8 cellular contexts compared by ENCODE assay signal in genomic region chr1:8660455-8660854, GRCh38.
DNase-seq lines count a peak whose midpoint lies in the region; ATAC-seq and TF ChIP-seq lines count a peak whose summit lies in the region.
"Had no signal": no experiment of that assay in that cellular context is flagged by ENCODE, and none has a peak within 500 bp of the region (broad histone marks: within the 10 kb centered on the region; RNA-seq: fewer than 3 reads in every experiment).

No MANE protein-coding gene starts in this region.

- TF ChIP-seq EP300 in upper lobe of left lung (IDR thresholded peaks at IDR 0.05) = no peak

- H3K36me3 ChIP-seq in mammary epithelial cell (ENCODE audit: insufficient read depth, low read length) (no peaks in the 10 kb centered on the region), right lobe of liver (no peaks in the 10 kb centered on the region), upper lobe of left lung (peaks cover 0 to 3% (median 0%) of the 10 kb centered on the region in 4 donors)

- no peak overlapping the region for H3K4me3 ChIP-seq in mammary epithelial cell (replicated peaks in 1 of 3; ENCODE audit: insufficient read depth in 1 of 3, low read depth in 2 of 3, low read length in 3 of 3)
- H3K4me3 ChIP-seq in right lobe of liver = no peak overlapping the region
- no peak overlapping the region for H3K4me3 ChIP-seq in upper lobe of left lung

- BruUV-seq in mammary epithelial cell (replicated peaks; lab: Mats Ljungman, UMichigan) = no TSS peak

- H3K9me3 ChIP-seq in mammary epithelial cell (replicated peaks; ENCODE audit: insufficient read depth, low read length) (no peaks in the 10 kb centered on the region), right lobe of liver (no peaks in the 10 kb centered on the region), upper lobe of left lung (no peaks in the 10 kb centered on the region)

- H3K4me2 ChIP-seq in mammary epithelial cell (ENCODE audit: insufficient read depth, low read depth, low read length) = peak overlapping the region; percentile 63

- peak; percentile 10 to 56 (median 32) for ATAC-seq in right lobe of liver
- ATAC-seq in upper lobe of left lung (ENCODE audit: low FRiP score in 2 of 2) = peak in 1 of 2 donors; percentile 85

- H4K20me1 ChIP-seq in mammary epithelial cell (ENCODE audit: insufficient read depth, low read length) = no peaks in the 10 kb centered on the region

- in situ Hi-C loops in mammary epithelial cell (cut with MboI; ENCODE audit: low sequenced_read_pairs in 2 of 2) = loop anchor here (5.0 to 25.0 kb wide), 2 partner anchors 98 kb away; no protein-coding TSS in a partner anchor

- H3K9ac ChIP-seq in mammary epithelial cell (ENCODE audit: insufficient read depth, low read length) = no peak overlapping the region

- dilution Hi-C loops in mammary epithelial cell (cut with HindIII; ENCODE audit: low sequenced_read_pairs) = no loop called here

- peaks cover 52% of the 10 kb centered on the region for H3K79me2 ChIP-seq in mammary epithelial cell (ENCODE audit: insufficient read depth, low read length)

- H3K27me3 ChIP-seq in mammary epithelial cell (ENCODE audit: insufficient read depth, low read length) = no peaks in the 10 kb centered on the region
- H3K27me3 ChIP-seq in right lobe of liver = no peaks in the 10 kb centered on the region
- no peaks in the 10 kb centered on the region for H3K27me3 ChIP-seq in upper lobe of left lung

- TF ChIP-seq CTCF in mammary epithelial cell (conservative IDR thresholded peaks at IDR 0.05 in 1 of 2, IDR thresholded peaks at IDR 0.05 in 1 of 2; ENCODE audit: extremely low read depth in 1 of 2, insufficient read depth in 1 of 2, low read depth in 1 of 2, low read length in 2 of 2) (no peak), right lobe of liver (IDR thresholded peaks at IDR 0.05) (no peak), upper lobe of left lung (IDR thresholded peaks at IDR 0.05) (no peak)

- DNase-seq in LHCN-M2 (ENCODE audit: low read depth) (peak; percentile 98), mammary epithelial cell (peak; percentile 77), right lobe of liver (no peak), upper lobe of left lung (peak in 1 of 2 donors; percentile 28), SIG-M5 treated with dmso at 0.1 percent for 504 hours (lab: John Stamatoyannopoulos, UW; ENCODE audit: unreplicated experiment) (no peak), activated gamma-delta T cell treated with Interleukin-2 at 50 U/mL for 16 hours (no peak)
- DNase-seq in stimulated activated CD4-positive, alpha-beta T cell treated with anti-CD3 and anti-CD28 coated beads, Interleukin-2, amount 100 ng/mL, for 24 hours = no peak
- DNase-seq: NCI-H2081 treated with DMSO at 0.1 percent for 48 hours had no signal

- no peak overlapping the region for H2AFZ ChIP-seq in mammary epithelial cell (ENCODE audit: low read depth, low read length)

- peaks cover 29% of the 10 kb centered on the region for H3K4me1 ChIP-seq in mammary epithelial cell (ENCODE audit: insufficient read depth, low read length)
- H3K4me1 ChIP-seq in right lobe of liver = peaks cover 0 to 33% (median 12%) of the 10 kb centered on the region in 4 donors
- peaks cover 49 to 51% (median 50%) of the 10 kb centered on the region in 4 donors for H3K4me1 ChIP-seq in upper lobe of left lung

- TF ChIP-seq POLR2A in right lobe of liver (IDR thresholded peaks at IDR 0.05) = no peak
- no peak for TF ChIP-seq POLR2A in upper lobe of left lung (IDR thresholded peaks at IDR 0.05)

- WGBS in mammary epithelial cell (ENCODE audit: low coverage, missing lambda C conversion rate) = 41% methylated on average over 5 of the region's 5 CpGs
- 31% methylated on average over 5 of the region's 5 CpGs for WGBS in right lobe of liver (ENCODE audit: insufficient coverage, low coverage, low lambda C conversion rate, missing lambda C conversion rate)
- WGBS in upper lobe of left lung, 2 donors = 29 to 48% methylated on average over 5 of the region's 5 CpGs

- H3K27ac ChIP-seq in mammary epithelial cell (ENCODE audit: insufficient read depth, low read depth, low read length) (peak overlapping the region; percentile 60), right lobe of liver (peak overlapping the region in 1 of 3 donors; percentile 36), upper lobe of left lung (peak overlapping the region in 3 of 4 donors; percentile 24 to 74 (median 62))

- intact Hi-C loops in mammary epithelial cell (cut with micrococcal nuclease) = loop anchor here (1.0 to 5.0 kb wide), 2 partner anchors 33 to 43 kb away; no protein-coding TSS in a partner anchor
- intact Hi-C loops in right lobe of liver (cut with DNase I) = no loop called here

- CTCF ChIA-PET in mammary epithelial cell (lab: Charles Lee; ENCODE audit: low non-redundant PET) = interaction anchor here (0.5 to 1.0 kb wide), 2 partner anchors 10 to 251 kb away, joined by 3 to 10 read pairs; no protein-coding TSS in a partner anchor

Comparison
In these comparisons a context has a peak if more than half of its experiments do, and no peak if none do; other contexts are left out.
1. DNase-seq: peak in LHCN-M2 (single experiment) and mammary epithelial cell (single experiment); none in right lobe of liver (0 of 3), SIG-M5 treated with dmso at 0.1 percent for 504 hours (single experiment), stimulated activated CD4-positive, alpha-beta T cell treated with anti-CD3 and anti-CD28 coated beads, Interleukin-2, amount 100 ng/mL, for 24 hours (0 of 2) and activated gamma-delta T cell treated with Interleukin-2 at 50 U/mL for 16 hours (single experiment).